Comparison of ENCODE assay signal across 35 cellular contexts in genomic region chr6:46784535-46784934, GRCh38. TPM values are rescaled to one million over a fixed set of nuclear protein-coding genes. Genes with fewer than 3 reads are reported as not detected.
"Had no signal": no experiment of that assay in that cellular context is flagged by ENCODE, and none has a peak within 500 bp of the region (broad histone marks: within the 10 kb centered on the region; RNA-seq: fewer than 3 reads in every experiment).

No MANE protein-coding gene starts in this region.

- H3K9me3 ChIP-seq: colonic mucosa, esophagus squamous epithelium, gastrocnemius medialis, heart right ventricle, left lung, lower lobe of right lung, mucosa of descending colon had no signal

- H3K4me3 Mint-ChIP-seq: dendritic cell treated with granulocyte-macrophage colony-stimulating factor and Interleukin-4, amounts not matched to agents 40 ng/mL and 50 ng/mL, for 4 days; effector memory CD8-positive, alpha-beta T cell; endodermal cell; mesothelial cell of epicardium; naive B cell had no signal

- H3K27ac ChIP-seq: colonic mucosa, epithelial cell of prostate, esophagus squamous epithelium, gastrocnemius medialis, heart right ventricle, left lung, lower lobe of right lung had no signal

- H3K4me1 Mint-ChIP-seq: mesothelial cell of epicardium, naive B cell had no signal

- H3K9me3 Mint-ChIP-seq: dendritic cell treated with granulocyte-macrophage colony-stimulating factor and Interleukin-4, amounts not matched to agents 40 ng/mL and 50 ng/mL, for 4 days; effector memory CD8-positive, alpha-beta T cell; endodermal cell; mesothelial cell of epicardium had no signal

- H3K27me3 Mint-ChIP-seq: dendritic cell treated with granulocyte-macrophage colony-stimulating factor and Interleukin-4, amounts not matched to agents 40 ng/mL and 50 ng/mL, for 4 days had no signal

- H3K36me3 Mint-ChIP-seq: mesothelial cell of epicardium, naive B cell had no signal

- ATAC-seq: effector memory CD8-positive, alpha-beta T cell; esophagus mucosa; gastrocnemius medialis; heart right ventricle; left cardiac atrium; left lung; left ventricle myocardium superior; lower lobe of right lung; mucosa of descending colon had no signal

- FAIRE-seq: endometrium, islet of Langerhans, keratinocyte had no signal

- H3K4me3 ChIP-seq: colonic mucosa, esophagus squamous epithelium, gastrocnemius medialis, heart right ventricle, left lung, lower lobe of right lung, mucosa of descending colon had no signal

- H3K27me3 ChIP-seq: colonic mucosa, esophagus squamous epithelium, gastrocnemius medialis, heart right ventricle, left lung had no signal

- DNase-seq: colonic mucosa; cortex of kidney; effector CD8-positive, alpha-beta T cell; effector memory CD8-positive, alpha-beta T cell; endodermal cell; erythroblast; esophagus squamous epithelium; foreskin fibroblast; foreskin melanocyte; gastrocnemius medialis; glutamatergic neuron; head of caudate nucleus; heart right ventricle; hippocampal formation; left cardiac atrium; left lung; left ventricle myocardium superior; lower lobe of right lung; mesenchymal stem cell; mucosa of descending colon; naive B cell had no signal

- H3K27ac Mint-ChIP-seq: dendritic cell treated with granulocyte-macrophage colony-stimulating factor and Interleukin-4, amounts not matched to agents 40 ng/mL and 50 ng/mL, for 4 days; effector memory CD8-positive, alpha-beta T cell; endodermal cell; mesothelial cell of epicardium; naive B cell had no signal

- H3K36me3 ChIP-seq: colonic mucosa, esophagus squamous epithelium, gastrocnemius medialis, heart right ventricle, left lung, lower lobe of right lung had no signal

- H3K4me1 ChIP-seq: colonic mucosa, esophagus squamous epithelium, gastrocnemius medialis, heart right ventricle, lower lobe of right lung had no signal

RNA-seq across cellular contexts. Expression of gene MEP1A, which starts 8.7 kb away (rescaled TPM):
- total RNA-seq: dermis microvascular lymphatic vessel endothelial cell, endodermal cell, esophagus mucosa, glomerular endothelial cell, heart right ventricle, kidney epithelial cell, left cardiac atrium, left lung, left ventricle myocardium superior, lower leg skin, lung microvascular endothelial cell, mesothelial cell of epicardium, myocyte had no signal
- polyA plus RNA-seq: heart right ventricle had no signal

RNA-seq across cellular contexts. Expression of gene ANKRD66, which starts 37.8 kb away (rescaled TPM):
- total RNA-seq: colonic mucosa, dermis microvascular lymphatic vessel endothelial cell, endodermal cell, esophagus mucosa, esophagus squamous epithelium, gastrocnemius medialis, glomerular endothelial cell, heart right ventricle, kidney epithelial cell, left cardiac atrium, left ventricle myocardium superior, lower leg skin, lung microvascular endothelial cell, mesenteric fat pad, mesothelial cell of epicardium, mucosa of descending colon, myocyte had no signal
- polyA plus RNA-seq: heart right ventricle, keratinocyte had no signal

RNA-seq across cellular contexts. Expression of gene PLA2G7, which starts 49.4 kb away (rescaled TPM):
- total RNA-seq: gastrocnemius medialis, glomerular endothelial cell, lung microvascular endothelial cell, myocyte had no signal
